8 cellular contexts compared by ENCODE assay signal in the genomic region with DNA sequence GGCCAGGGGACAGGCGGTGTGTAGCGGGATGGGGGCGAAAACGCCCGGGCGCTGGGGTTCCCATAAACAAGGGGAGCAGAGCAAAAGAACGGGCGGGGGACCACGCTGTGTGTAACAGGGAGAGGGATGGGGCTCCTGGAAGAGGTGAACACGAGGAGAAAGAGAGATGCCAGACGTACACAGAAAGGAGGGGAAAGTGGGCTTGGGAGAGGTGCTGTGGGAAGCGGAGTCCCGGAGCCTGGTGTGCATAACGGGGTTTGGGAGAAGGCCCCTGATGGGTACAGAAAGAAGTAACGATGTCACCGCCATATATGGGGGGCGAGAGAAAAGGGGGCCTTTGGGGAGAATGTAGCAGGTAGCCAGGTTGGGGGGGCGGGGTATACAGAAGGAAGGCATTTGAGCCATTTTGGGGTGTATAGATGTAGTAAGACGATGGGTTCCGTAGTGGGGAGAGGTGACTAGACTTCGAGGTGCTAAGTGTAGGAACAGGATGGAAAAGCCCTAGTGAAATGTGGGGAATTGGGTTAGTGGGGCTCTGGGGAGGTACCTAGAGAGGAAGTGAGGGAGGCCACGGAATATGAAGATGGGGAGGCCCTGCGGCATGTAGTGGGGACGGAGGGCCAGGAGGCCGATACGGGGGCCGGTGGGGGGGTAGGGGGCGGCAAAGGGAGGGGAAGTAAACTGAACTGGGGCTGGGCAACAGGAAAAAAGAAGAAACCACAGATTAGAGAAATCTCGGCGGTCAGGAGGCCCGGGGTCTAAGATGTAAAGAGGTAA. TPM values are rescaled to one million over a fixed set of nuclear protein-coding genes. Genes with fewer than 3 reads are reported as not detected.
A peak's percentile ranks its signal among the peaks of the same experiment; 100 is the strongest.
DNase-seq lines count a peak whose midpoint lies in the region; ATAC-seq and TF ChIP-seq lines count a peak whose summit lies in the region.

No MANE protein-coding gene starts in this region.

- BruUV-seq in Panc1 (replicated peaks; lab: Mats Ljungman, UMichigan), result no TSS peak

- peaks cover 59% of the 10 kb centered on the region for H3K4me1 Mint-ChIP-seq in central memory CD8-positive, alpha-beta T cell

- H3K27me3 ChIP-seq in Panc1 (ENCODE audit: control insufficient read depth, insufficient read depth, low read length) (no peaks in the 10 kb centered on the region), lung (ENCODE audit: control insufficient read depth, insufficient read depth) (no peaks in the 10 kb centered on the region), thoracic aorta (replicated peaks; ENCODE audit: insufficient read depth) (no peaks in the 10 kb centered on the region)

- DNase-seq in stimulated activated CD4-positive, alpha-beta T cell treated with anti-CD3 and anti-CD28 coated beads, Interleukin-15, amount 100 ng/mL, for 24 hours, result peak; percentile 60
- DNase-seq in stimulated activated CD4-positive, alpha-beta T cell treated with anti-CD3 and anti-CD28 coated beads, Interleukin-4, amount 100 ng/mL, for 1 hour, result no peak
- DNase-seq in Panc1 (ENCODE audit: low read depth, low spot score) (no peak), lung (ENCODE audit: low spot score) (no peak), thoracic aorta (ENCODE audit: low spot score) (no peak), Ammon's horn (ENCODE audit: low spot score) (no peak)
- no peak for DNase-seq in central memory CD8-positive, alpha-beta T cell (ENCODE audit: low spot score in 2 of 2)

- TF ChIP-seq CTCF in Panc1 (IDR thresholded peaks at IDR 0.05) (no peak), lung (IDR thresholded peaks at IDR 0.05; ENCODE audit: control extremely low read depth, extremely low read depth) (no peak), thoracic aorta (IDR thresholded peaks at IDR 0.05) (no peak)

- H3K36me3 ChIP-seq in Panc1 (ENCODE audit: control insufficient read depth, insufficient read depth, low read length) (peaks cover 13% of the 10 kb centered on the region), lung (ENCODE audit: control insufficient read depth in 2 of 2, insufficient read depth in 2 of 2, low read length in 2 of 2) (peaks cover 0 to 13% of the 10 kb centered on the region in 2 donors), thoracic aorta (peaks cover 10% of the 10 kb centered on the region)

- no peaks in the 10 kb centered on the region for H3K27me3 Mint-ChIP-seq in central memory CD8-positive, alpha-beta T cell

- H3K9me3 ChIP-seq in Panc1 (ENCODE audit: control insufficient read depth, insufficient read depth, low read depth, low read length) (no peaks in the 10 kb centered on the region), lung (ENCODE audit: control insufficient read depth in 2 of 2, insufficient read depth in 1 of 2, low read length in 1 of 2) (no peaks in the 10 kb centered on the region), thoracic aorta (no peaks in the 10 kb centered on the region)

- H3K4me3 Mint-ChIP-seq in central memory CD8-positive, alpha-beta T cell, result peak overlapping the region; percentile 90

- intact Hi-C loops in Panc1 (cut with micrococcal nuclease; ENCODE audit: unreplicated experiment), result no loop called here

- H3K36me3 Mint-ChIP-seq in central memory CD8-positive, alpha-beta T cell (ENCODE audit: insufficient read depth), result peaks cover 38% of the 10 kb centered on the region

- no peaks in the 10 kb centered on the region for H3K9me3 Mint-ChIP-seq in central memory CD8-positive, alpha-beta T cell

- CTCF ChIA-PET in Panc1 (lab: Charles Lee), result no interaction called here

- H3K4me1 ChIP-seq in Panc1 (ENCODE audit: control insufficient read depth, insufficient read depth, low read length) (peaks cover 36% of the 10 kb centered on the region), lung (ENCODE audit: control insufficient read depth in 2 of 2, insufficient read depth in 2 of 2, low read length in 2 of 2) (peaks cover 11 to 27% of the 10 kb centered on the region in 2 donors), thoracic aorta (ENCODE audit: control insufficient read depth in 1 of 2, low read depth in 2 of 2) (peaks cover 54 to 61% of the 10 kb centered on the region in 2 donors)

- peak; percentile 13 for ATAC-seq in Panc1
- no peak for ATAC-seq in central memory CD8-positive, alpha-beta T cell (replicated peaks; ENCODE audit: extremely low read depth, poor library complexity, severe bottlenecking)
- no peak for ATAC-seq in lung (ENCODE audit: insufficient read depth, low FRiP score)
- ATAC-seq in thoracic aorta (ENCODE audit: insufficient number of reproducible peaks, low FRiP score, low read depth), result no peak
- no peak for ATAC-seq in GM21423 (IDR thresholded peaks at IDR 0.05; ENCODE audit: unreplicated experiment)

- H3K27ac ChIP-seq in Panc1 (ENCODE audit: low read length) (peak overlapping the region; percentile 92), lung (ENCODE audit: low read depth in 1 of 2, low read length in 1 of 2) (peak overlapping the region; percentile 76 to 90), thoracic aorta (peak overlapping the region; percentile 89 to 92)

- H3K4me3 ChIP-seq in Panc1 (ENCODE audit: low read depth in 2 of 2, low read length in 2 of 2) (peak overlapping the region; percentile 63 to 93), lung (peak overlapping the region; percentile 59), thoracic aorta (peak overlapping the region; percentile 96)

- in situ Hi-C loops in Panc1 (cut with HindIII; ENCODE audit: low pct_unique_long_range_greater_than_20kb, low sequenced_read_pairs), result no loop called here

- 0 to 1% methylated on average over 31 of the region's 31 CpGs for WGBS in lung, 2 donors

- peak overlapping the region; percentile 74 for H3K27ac Mint-ChIP-seq in central memory CD8-positive, alpha-beta T cell (ENCODE audit: low read depth)

- POLR2A ChIA-PET in Panc1 (lab: Charles Lee), result no interaction called here

RNA-seq across cellular contexts. Expression of a gene that starts 0.8 kb away (rescaled TPM):
- total RNA-seq in Panc1 (2021; ENCODE audit: unreplicated experiment) (58.0 TPM), lung (10 to 100 TPM; 11.1 to 41.3 TPM), thoracic aorta (10 to 100 TPM; 46.0 to 65.5 TPM)
- polyA plus RNA-seq in Panc1 (2012; ENCODE audit: insufficient read length), result 91.5 TPM
- 10 to 100 TPM; 22.3 to 39.3 TPM for polyA plus RNA-seq in lung

RNA-seq across cellular contexts. Expression of a gene that starts 1.9 kb away (rescaled TPM):
- total RNA-seq in Panc1 (2021; ENCODE audit: unreplicated experiment), result 39.0 TPM
- polyA plus RNA-seq in Panc1 (2012; ENCODE audit: insufficient read length), result 42.2 TPM
- 10 to 100 TPM; 15.7 to 18.1 TPM for total RNA-seq in lung
- polyA plus RNA-seq in lung, result 10 to 100 TPM; 15.0 to 15.5 TPM
- 10 to 100 TPM in 1 of 2 donors, 1 to 10 TPM in 1; 6.7 to 23.8 TPM for total RNA-seq in thoracic aorta

RNA-seq across cellular contexts. Expression of a gene that starts 6.4 kb away (rescaled TPM):
- total RNA-seq in Panc1 (2021; ENCODE audit: unreplicated experiment) (47.8 TPM), lung (10 to 100 TPM; 11.9 to 16.8 TPM), thoracic aorta (10 to 100 TPM; 10.5 to 14.8 TPM)
- polyA plus RNA-seq in Panc1 (2012; ENCODE audit: insufficient read length), result 101 TPM
- 10 to 100 TPM in 1 of 2 donors, 1 to 10 TPM in 1; 8.3 to 25.9 TPM for polyA plus RNA-seq in lung

RNA-seq across cellular contexts. Expression of a gene that starts 13.3 kb away (rescaled TPM):
- total RNA-seq in Panc1 (2021; ENCODE audit: unreplicated experiment) (545 TPM), lung (100 to 1,000 TPM; 109 to 181 TPM), thoracic aorta (100 to 1,000 TPM in 1 of 2 donors, 10 to 100 TPM in 1; 77.3 to 106 TPM)
- 761 TPM for polyA plus RNA-seq in Panc1 (2012; ENCODE audit: insufficient read length)
- 100 to 1,000 TPM; 114 to 149 TPM for polyA plus RNA-seq in lung

RNA-seq across cellular contexts. Expression of a gene that starts 17.2 kb away (rescaled TPM):
- 8.9 TPM for total RNA-seq in Panc1 (2021; ENCODE audit: unreplicated experiment)
- 17.4 TPM for polyA plus RNA-seq in Panc1 (2012; ENCODE audit: insufficient read length)
- 1 to 10 TPM; 6.3 to 9.4 TPM for total RNA-seq in lung
- polyA plus RNA-seq in lung, result 1 to 10 TPM; 6.5 to 7.2 TPM
- 10 to 100 TPM in 1 of 2 donors, 1 to 10 TPM in 1; 8.5 to 13.0 TPM for total RNA-seq in thoracic aorta
